In the genomic region with DNA sequence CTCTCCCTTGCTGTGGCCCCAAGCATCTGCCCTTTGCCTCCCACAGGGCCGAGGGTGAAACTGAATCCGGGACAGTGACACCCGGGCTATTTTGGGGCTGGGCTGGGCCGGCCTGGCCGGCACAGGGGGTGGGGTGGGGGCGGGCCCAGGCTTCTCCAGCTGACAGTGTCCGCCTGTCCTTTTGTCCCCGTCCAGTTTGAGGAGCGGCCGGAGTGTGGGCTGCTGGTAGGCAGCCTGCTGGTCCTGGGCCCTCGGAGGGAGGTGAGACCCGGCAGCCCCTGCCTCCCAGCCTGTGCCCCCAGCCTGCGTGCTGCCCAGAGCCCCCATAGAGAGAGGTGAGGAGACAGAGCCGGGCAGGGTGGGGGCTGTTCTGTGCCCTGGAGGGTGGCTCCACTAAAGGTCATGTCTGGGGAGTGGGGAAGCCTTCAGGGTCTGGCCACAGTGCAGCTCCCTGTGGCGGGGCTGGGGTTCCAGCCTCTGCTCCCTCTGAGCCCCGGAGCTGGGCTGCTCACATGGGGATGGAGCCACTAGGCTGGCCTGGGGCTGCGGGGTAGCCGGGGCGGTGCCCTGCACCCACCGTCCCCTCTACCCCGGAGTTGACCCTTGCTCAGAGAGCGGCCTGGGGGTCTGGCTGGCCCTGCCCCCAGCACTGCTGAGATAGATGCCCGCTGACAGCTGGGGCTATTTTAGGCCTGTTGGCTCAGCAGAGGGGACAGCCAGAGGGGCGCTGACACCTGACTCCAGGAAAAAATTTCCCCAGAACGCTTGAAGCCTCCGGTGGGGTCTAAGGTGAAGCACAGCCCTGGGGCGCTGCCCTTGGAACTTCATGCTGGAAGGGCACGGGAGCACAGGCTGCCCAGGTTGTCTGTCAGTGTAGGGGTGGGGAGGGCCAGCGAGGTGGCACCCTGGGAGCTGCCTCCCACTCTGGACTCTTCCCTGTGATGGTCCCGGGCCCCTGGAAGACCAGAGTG, we compare ENCODE assay signal across 13 cellular contexts. TPM values are rescaled to one million over a fixed set of nuclear protein-coding genes. Genes with fewer than 3 reads are reported as not detected.
DNase-seq lines count a peak whose midpoint lies in the region; ATAC-seq and TF ChIP-seq lines count a peak whose summit lies in the region.
"Had no signal": no experiment of that assay in that cellular context is flagged by ENCODE, and none has a peak within 500 bp of the region (broad histone marks: within the 10 kb centered on the region; RNA-seq: fewer than 3 reads in every experiment).

A gene with protein sequence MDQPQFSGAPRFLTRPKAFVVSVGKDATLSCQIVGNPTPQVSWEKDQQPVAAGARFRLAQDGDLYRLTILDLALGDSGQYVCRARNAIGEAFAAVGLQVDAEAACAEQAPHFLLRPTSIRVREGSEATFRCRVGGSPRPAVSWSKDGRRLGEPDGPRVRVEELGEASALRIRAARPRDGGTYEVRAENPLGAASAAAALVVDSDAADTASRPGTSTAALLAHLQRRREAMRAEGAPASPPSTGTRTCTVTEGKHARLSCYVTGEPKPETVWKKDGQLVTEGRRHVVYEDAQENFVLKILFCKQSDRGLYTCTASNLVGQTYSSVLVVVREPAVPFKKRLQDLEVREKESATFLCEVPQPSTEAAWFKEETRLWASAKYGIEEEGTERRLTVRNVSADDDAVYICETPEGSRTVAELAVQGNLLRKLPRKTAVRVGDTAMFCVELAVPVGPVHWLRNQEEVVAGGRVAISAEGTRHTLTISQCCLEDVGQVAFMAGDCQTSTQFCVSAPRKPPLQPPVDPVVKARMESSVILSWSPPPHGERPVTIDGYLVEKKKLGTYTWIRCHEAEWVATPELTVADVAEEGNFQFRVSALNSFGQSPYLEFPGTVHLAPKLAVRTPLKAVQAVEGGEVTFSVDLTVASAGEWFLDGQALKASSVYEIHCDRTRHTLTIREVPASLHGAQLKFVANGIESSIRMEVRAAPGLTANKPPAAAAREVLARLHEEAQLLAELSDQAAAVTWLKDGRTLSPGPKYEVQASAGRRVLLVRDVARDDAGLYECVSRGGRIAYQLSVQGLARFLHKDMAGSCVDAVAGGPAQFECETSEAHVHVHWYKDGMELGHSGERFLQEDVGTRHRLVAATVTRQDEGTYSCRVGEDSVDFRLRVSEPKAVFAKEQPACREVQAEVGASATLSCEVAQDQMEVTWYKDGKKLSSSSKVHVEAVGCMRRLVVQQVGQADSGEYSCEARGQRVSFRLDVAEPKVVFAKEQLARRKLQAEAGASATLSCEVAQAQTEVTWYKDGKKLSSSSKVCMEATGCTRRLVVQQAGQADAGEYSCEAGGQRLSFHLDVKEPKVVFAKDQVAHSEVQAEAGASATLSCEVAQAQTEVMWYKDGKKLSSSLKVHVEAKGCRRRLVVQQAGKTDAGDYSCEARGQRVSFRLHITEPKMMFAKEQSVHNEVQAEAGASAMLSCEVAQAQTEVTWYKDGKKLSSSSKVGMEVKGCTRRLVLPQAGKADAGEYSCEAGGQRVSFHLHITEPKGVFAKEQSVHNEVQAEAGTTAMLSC (N-terminal part only) (plus strand): TSS at position 194 of the 971 bp plus-strand sequence. CDS start 3,740 bp downstream, outside the sequence.

- no peak within 1 kb of the TSS for H2BK15ac ChIP-seq in H9 (ENCODE audit: low read depth, low read length)

- no peak within 1 kb of the TSS for H4K5ac ChIP-seq in H9 (ENCODE audit: insufficient read length, low read depth, low read length)

- no peak within 1 kb of the TSS for H3K14ac ChIP-seq in H9 (ENCODE audit: insufficient read depth, low read length)

- no peaks in the 10 kb centered on the region for H3K9me3 Mint-ChIP-seq in H9
- no peaks in the 10 kb centered on the region for H3K9me3 Mint-ChIP-seq in activated CD8-positive, alpha-beta T cell treated with anti-CD3 and anti-CD28 coated beads, Interleukin-2, amount 10 ng/mL, durations not matched to agents 7 days and 5 days (ENCODE audit: insufficient read depth)
- H3K9me3 Mint-ChIP-seq: memory B cell had no signal

- H2BK20ac ChIP-seq in H9 (ENCODE audit: low read depth, low read length, poor library complexity, severe bottlenecking), result no peak within 1 kb of the TSS

- H4K91ac ChIP-seq in H9 (ENCODE audit: insufficient read length, low read depth, low read length), result no peak within 1 kb of the TSS

- no peak within 1 kb of the TSS for H3K56ac ChIP-seq in H9 (ENCODE audit: insufficient read length, low read depth, low read length)

- H3K79me2 ChIP-seq in H9 (ENCODE audit: insufficient read depth, low read length), result no peaks in the 10 kb centered on the region

- H3K4me2 ChIP-seq in H9 (ENCODE audit: insufficient read depth, insufficient read length, low read length), result no peak within 1 kb of the TSS

- no peak within 1 kb of the TSS for H3K4ac ChIP-seq in H9 (ENCODE audit: low read depth, low read length)

- no peak within 1 kb of the TSS for H2AK5ac ChIP-seq in H9 (ENCODE audit: insufficient read length, low read length)

- no peak for ATAC-seq in activated CD8-positive, alpha-beta T cell treated with anti-CD3 and anti-CD28 coated beads, Interleukin-2, amount 10 ng/mL, durations not matched to agents 7 days and 5 days
- peak; percentile 74 for ATAC-seq in left ventricle myocardium superior

- no peaks in the 10 kb centered on the region for H3K36me3 ChIP-seq in prostate gland
- H3K36me3 ChIP-seq in BE2C, result no peaks in the 10 kb centered on the region
- H3K36me3 ChIP-seq: adrenal gland, tibial artery had no signal

- peaks cover 2% of the 10 kb centered on the region in 2 experiments; a peak in 2 of 4 replicates for H3K4me1 Mint-ChIP-seq in H9
- H3K4me1 Mint-ChIP-seq in activated CD8-positive, alpha-beta T cell treated with anti-CD3 and anti-CD28 coated beads, Interleukin-2, amount 10 ng/mL, durations not matched to agents 7 days and 5 days (ENCODE audit: low read depth), result no peaks in the 10 kb centered on the region

- no peak within 1 kb of the TSS for H2BK5ac ChIP-seq in H9 (ENCODE audit: insufficient read length, low read length)

- no peak within 1 kb of the TSS for H3K4me3 ChIP-seq in prostate gland
- H3K4me3 ChIP-seq in BE2C (ENCODE audit: low read depth, low read length), result no peak within 1 kb of the TSS
- H3K4me3 ChIP-seq: adrenal gland, tibial artery had no signal

- no peak within 1 kb of the TSS; a peak in 1 of 7 replicates for H3K27ac Mint-ChIP-seq in H9
- no peak within 1 kb of the TSS for H3K27ac Mint-ChIP-seq in activated CD8-positive, alpha-beta T cell treated with anti-CD3 and anti-CD28 coated beads, Interleukin-2, amount 10 ng/mL, durations not matched to agents 7 days and 5 days
- H3K27ac Mint-ChIP-seq: memory B cell had no signal

- no peak within 1 kb of the TSS for H3K4me3 Mint-ChIP-seq in H9
- H3K4me3 Mint-ChIP-seq in activated CD8-positive, alpha-beta T cell treated with anti-CD3 and anti-CD28 coated beads, Interleukin-2, amount 10 ng/mL, durations not matched to agents 7 days and 5 days, result no peak within 1 kb of the TSS
- H3K4me3 Mint-ChIP-seq: memory B cell had no signal

- DNase-seq in H9 (no peak), left ventricle myocardium superior (peak; percentile 77), prostate gland (ENCODE audit: low spot score) (no peak), BE2C (no peak), SIG-M5 (lab: John Stamatoyannopoulos, UW) (no peak), epidermal melanocyte (ENCODE audit: insufficient read length, low spot score) (no peak), SK-N-DZ (ENCODE audit: low spot score) (no peak)
- no peak for DNase-seq in activated CD8-positive, alpha-beta T cell treated with anti-CD3 and anti-CD28 coated beads, Interleukin-2, amount 10 ng/mL, durations not matched to agents 7 days and 5 days
- DNase-seq: NCI-H1105 had no signal

- TF ChIP-seq CTCF in H9 (conservative IDR thresholded peaks at IDR 0.05) (no peak), prostate gland (IDR thresholded peaks at IDR 0.05) (no peak), BE2C (IDR thresholded peaks at IDR 0.05; ENCODE audit: low read depth, low read length) (no peak)

- H3K27me3 Mint-ChIP-seq in H9 (ENCODE audit: low read depth), result peaks cover 31% of the 10 kb centered on the region
- peaks cover 6% of the 10 kb centered on the region for H3K27me3 Mint-ChIP-seq in activated CD8-positive, alpha-beta T cell treated with anti-CD3 and anti-CD28 coated beads, Interleukin-2, amount 10 ng/mL, durations not matched to agents 7 days and 5 days (ENCODE audit: low read depth)

- intact Hi-C loops in left ventricle myocardium superior (cut with micrococcal nuclease) (no loop called here), prostate gland (cut with DNase I) (no loop called here)

- H3K27me3 ChIP-seq in H9 (ENCODE audit: insufficient read depth, low read length) (no peaks in the 10 kb centered on the region; the same call in 1 of the 2 replicates), prostate gland (replicated peaks; ENCODE audit: insufficient read depth) (no peaks in the 10 kb centered on the region), BE2C (no peaks in the 10 kb centered on the region)

- H3K9ac ChIP-seq in H9 (ENCODE audit: extremely low read depth, insufficient read length, low read length), result no peak within 1 kb of the TSS

- TF ChIP-seq POLR2A in prostate gland (IDR thresholded peaks at IDR 0.05), result no peak

- H2BK120ac ChIP-seq in H9 (ENCODE audit: low read depth, low read length, poor library complexity, severe bottlenecking), result no peak within 1 kb of the TSS

- H3K9me3 ChIP-seq in H9 (ENCODE audit: control insufficient read depth, low read depth, low read length) (no peaks in the 10 kb centered on the region), prostate gland (no peaks in the 10 kb centered on the region), BE2C (no peaks in the 10 kb centered on the region)
- H3K9me3 ChIP-seq: adrenal gland, tibial artery had no signal

- H3K27ac ChIP-seq in H9 (ENCODE audit: insufficient read length, low read depth, low read length) (no peak within 1 kb of the TSS), prostate gland (no peak within 1 kb of the TSS)
- H3K27ac ChIP-seq: adrenal gland, HL-60, tibial artery had no signal

- H4K20me1 ChIP-seq in H9 (ENCODE audit: control insufficient read depth, insufficient read depth, insufficient read length), result no peaks in the 10 kb centered on the region

- no peak within 1 kb of the TSS for H2AFZ ChIP-seq in H9 (ENCODE audit: low read length)

- H3K36me3 Mint-ChIP-seq in H9 (ENCODE audit: insufficient read depth in 1 of 3, low read depth in 3 of 3), result no peaks in the 10 kb centered on the region
- H3K36me3 Mint-ChIP-seq in activated CD8-positive, alpha-beta T cell treated with anti-CD3 and anti-CD28 coated beads, Interleukin-2, amount 10 ng/mL, durations not matched to agents 7 days and 5 days (ENCODE audit: low read depth), result no peaks in the 10 kb centered on the region
- H3K36me3 Mint-ChIP-seq: memory B cell had no signal

- CTCF ChIA-PET in activated CD8-positive, alpha-beta T cell treated with anti-CD3 and anti-CD28 coated beads, Interleukin-2, amount 10 ng/mL, durations not matched to agents 7 days and 5 days (lab: Charles Lee), result interaction anchor here (1.2 kb wide), 1 partner anchor 293 kb away, joined by 3 read pairs; no protein-coding TSS in a partner anchor

- H4K8ac ChIP-seq in H9 (replicated peaks; ENCODE audit: insufficient read length, low read depth, low read length), result no peak within 1 kb of the TSS

- no peak within 1 kb of the TSS for H3K23ac ChIP-seq in H9 (ENCODE audit: insufficient read length, low read depth, low read length)

- peaks cover 5% of the 10 kb centered on the region for H3K23me2 ChIP-seq in H9 (ENCODE audit: insufficient read length, low read depth, low read length, poor library complexity, severe bottlenecking)

- no peak within 1 kb of the TSS for H3K18ac ChIP-seq in H9 (ENCODE audit: insufficient read length, low read depth, low read length)

- POLR2A ChIA-PET in activated CD8-positive, alpha-beta T cell treated with anti-CD3 and anti-CD28 coated beads, Interleukin-2, amount 10 ng/mL, durations not matched to agents 7 days and 5 days (lab: Charles Lee), result no interaction called here

- H3K79me1 ChIP-seq in H9 (ENCODE audit: insufficient read depth, low read depth, low read length, poor library complexity, severe bottlenecking), result no peaks in the 10 kb centered on the region

- H2BK12ac ChIP-seq in H9 (ENCODE audit: insufficient read length, low read depth, low read length), result no peak within 1 kb of the TSS

- no peaks in the 10 kb centered on the region for H3K4me1 ChIP-seq in H9 (ENCODE audit: insufficient read depth, low read length)
- no peaks in the 10 kb centered on the region for H3K4me1 ChIP-seq in prostate gland (replicated peaks)
- no peaks in the 10 kb centered on the region for H3K4me1 ChIP-seq in BE2C

- WGBS in H9 (ENCODE audit: extremely low coverage, insufficient read length, low lambda C conversion rate), result no CpG with 5 or more reads among the region's 30 CpGs
- WGBS in prostate gland, result 63% methylated on average over 16 of the region's 30 CpGs

- no peak within 1 kb of the TSS for H3T11ph ChIP-seq in H9 (ENCODE audit: low read length)

RNA-seq across cellular contexts. Expression of the gene that starts here (rescaled TPM):
- total RNA-seq in H9 (2021) (30.8 and 33.3 TPM in 2 replicates), left ventricle myocardium superior (316 TPM), prostate gland (10 to 100 TPM; 34.3 to 45.2 TPM)
- total RNA-seq in activated CD8-positive, alpha-beta T cell treated with anti-CD3 and anti-CD28 coated beads, Interleukin-2, amount 10 ng/mL, durations not matched to agents 7 days and 5 days, result 10 to 100 TPM; 12.3 to 14.4 TPM
- 8.8 TPM for polyA plus RNA-seq in BE2C (2012; ENCODE audit: insufficient read depth, insufficient read length, low read depth)
- 6.6 and 8.7 TPM in 2 replicates for polyA plus RNA-seq in SK-N-DZ (2014; cell fraction: cytosol; rRNA removed)
- 28.2 and 34.2 TPM in 2 replicates for polyA plus RNA-seq in SK-N-DZ (2014; cell fraction: nucleus; rRNA removed)
